29 cellular contexts compared by ENCODE assay signal in the genomic region with DNA sequence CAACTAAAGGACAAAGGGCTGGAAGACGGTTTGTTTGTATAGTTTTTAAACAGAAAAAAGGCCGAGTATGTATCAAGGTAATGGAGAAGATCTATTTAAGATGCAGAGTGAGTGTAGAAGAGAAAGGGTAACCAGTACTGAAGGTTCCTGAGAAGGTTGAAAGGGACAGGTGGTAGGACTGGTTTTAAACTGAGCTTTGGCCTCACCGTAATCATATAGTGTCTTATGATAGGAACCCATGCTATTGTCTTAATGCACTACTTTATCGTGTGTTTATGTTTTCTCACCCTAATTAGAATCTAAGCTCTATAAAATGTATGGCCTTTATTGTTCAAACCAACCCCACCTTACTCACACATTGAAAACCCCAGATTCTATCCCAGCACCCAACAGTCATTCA.
"Had no signal": no experiment of that assay in that cellular context is flagged by ENCODE, and none has a peak within 500 bp of the region (broad histone marks: within the 10 kb centered on the region; RNA-seq: fewer than 3 reads in every experiment).

No MANE protein-coding gene starts in this region.

- H3K9me3 Mint-ChIP-seq: stimulated activated naive CD8-positive, alpha-beta T cell treated with anti-CD3 and anti-CD28 coated beads, Interleukin-15, Interleukin-2, amounts not matched to agents 100 ng/mL and 50 ng/mL, for 24 hours; type B pancreatic cell had no signal

- H3K36me3 ChIP-seq: stomach, suprapubic skin, thoracic aorta, thyroid gland, transverse colon, upper lobe of left lung, upper lobe of right lung, uterus, vagina had no signal

- ATAC-seq: stimulated activated effector memory CD8-positive, alpha-beta T cell treated with anti-CD3 and anti-CD28 coated beads, Interleukin-12 subunit alpha, Interleukin-12 subunit beta, amount 100 ng/mL, for 72 hours; stimulated activated memory B cell treated with anti-CD40 and anti-IgM and Interleukin-4, amounts not matched to agents 10 μg/mL and 1 μg/mL and 100 μg/mL, for 72 hours; stimulated activated naive B cell treated with anti-CD40 and anti-IgM and Interleukin-4, amounts not matched to agents 10 μg/mL and 1 μg/mL and 100 μg/mL, for 72 hours; stimulated activated naive CD8-positive, alpha-beta T cell treated with anti-CD3 and anti-CD28 coated beads, Interleukin-15, amount 100 ng/mL, for 72 hours; stimulated activated naive CD8-positive, alpha-beta T cell treated with anti-CD3 and anti-CD28 coated beads, Interleukin-15, Interleukin-2, amounts not matched to agents 100 U/mL and 50 U/mL, for 24 hours; upper lobe of right lung had no signal

- H3K36me3 Mint-ChIP-seq: stimulated activated effector memory CD8-positive, alpha-beta T cell treated with anti-CD3 and anti-CD28 coated beads, Interleukin-12 subunit alpha, Interleukin-12 subunit beta, amount 100 ng/mL, for 72 hours; type B pancreatic cell had no signal

- FAIRE-seq: urothelium cell line had no signal

- H3K4me3 ChIP-seq: stomach, suprapubic skin, testis, thoracic aorta, thyroid gland, tibial artery, tibial nerve, transverse colon, upper lobe of left lung, upper lobe of right lung, uterus, vagina had no signal

- H3K27me3 Mint-ChIP-seq: stimulated activated memory B cell treated with anti-CD40 and anti-IgM and Interleukin-4, amounts not matched to agents 10 μg/mL and 1 μg/mL and 100 μg/mL, for 72 hours; stimulated activated naive B cell treated with anti-CD40 and anti-IgM and Interleukin-4, amounts not matched to agents 10 μg/mL and 1 μg/mL and 100 μg/mL, for 72 hours; stimulated activated naive CD8-positive, alpha-beta T cell treated with anti-CD3 and anti-CD28 coated beads, Interleukin-15, amount 100 ng/mL, for 72 hours; stimulated activated naive CD8-positive, alpha-beta T cell treated with anti-CD3 and anti-CD28 coated beads, Interleukin-15, Interleukin-2, amounts not matched to agents 100 ng/mL and 50 ng/mL, for 24 hours; type B pancreatic cell had no signal

- H3K4me3 Mint-ChIP-seq: stimulated activated effector memory CD8-positive, alpha-beta T cell treated with anti-CD3 and anti-CD28 coated beads, Interleukin-12 subunit alpha, Interleukin-12 subunit beta, amount 100 ng/mL, for 72 hours; stimulated activated memory B cell treated with anti-CD40 and anti-IgM and Interleukin-4, amounts not matched to agents 10 μg/mL and 1 μg/mL and 100 μg/mL, for 72 hours; stimulated activated naive B cell treated with anti-CD40 and anti-IgM and Interleukin-4, amounts not matched to agents 10 μg/mL and 1 μg/mL and 100 μg/mL, for 72 hours; stimulated activated naive CD8-positive, alpha-beta T cell treated with anti-CD3 and anti-CD28 coated beads, Interleukin-15, amount 100 ng/mL, for 72 hours; stimulated activated naive CD8-positive, alpha-beta T cell treated with anti-CD3 and anti-CD28 coated beads, Interleukin-15, Interleukin-2, amounts not matched to agents 100 ng/mL and 50 ng/mL, for 24 hours; type B pancreatic cell had no signal

- DNase-seq: stimulated activated CD4-positive, alpha-beta T cell treated with anti-CD3 and anti-CD28 coated beads, Interleukin-2, amount 100 ng/mL, for 48 hours; stimulated activated CD4-positive, alpha-beta T cell treated with anti-CD3 and anti-CD28 coated beads, Interleukin-4, amount 100 ng/mL, for 1 hour; stimulated activated CD4-positive, alpha-beta T cell treated with anti-CD3 and anti-CD28 coated beads, Interleukin-4, amount 100 ng/mL, for 24 hours; stimulated activated CD4-positive, alpha-beta T cell treated with anti-CD3 and anti-CD28 coated beads, Interleukin-4, amount 100 ng/mL, for 4 hours; stimulated activated CD8-positive, alpha-beta memory T cell treated with anti-CD3 and anti-CD28 coated beads, Interleukin-4, amount 100 ng/mL, for 48 hours; stimulated activated naive B cell treated with anti-CD40 and anti-IgM and Interleukin-4, amounts not matched to agents 10 μg/mL and 1 μg/mL and 100 μg/mL, for 72 hours; stimulated activated naive CD4-positive, alpha-beta T cell; stimulated activated naive CD4-positive, alpha-beta T cell treated with Interleukin-2 at 50 U/mL for 16 hours; stimulated activated naive CD8-positive, alpha-beta T cell treated with anti-CD3 and anti-CD28 coated beads, Interleukin-15, amount 100 ng/mL, for 72 hours; stimulated activated naive CD8-positive, alpha-beta T cell treated with anti-CD3 and anti-CD28 coated beads, Interleukin-15, Interleukin-2, amounts not matched to agents 100 U/mL and 50 U/mL, for 24 hours; stomach; substantia nigra; testis; thyroid gland; tibial artery; transverse colon; trophoblast cell; upper lobe of left lung; upper lobe of right lung; uterus had no signal

- H3K27ac ChIP-seq: stomach, suprapubic skin, testis, thoracic aorta, thyroid gland, tibial artery, tibial nerve, upper lobe of left lung, upper lobe of right lung, uterus, vagina had no signal

- H3K9me3 ChIP-seq: suprapubic skin, testis, thoracic aorta, thyroid gland, transverse colon, upper lobe of right lung, uterus, vagina had no signal

- H3K27me3 ChIP-seq: stomach, suprapubic skin, testis, thyroid gland, tibial artery, tibial nerve, transverse colon, upper lobe of left lung, upper lobe of right lung, uterus, vagina had no signal

- H3K4me1 Mint-ChIP-seq: stimulated activated effector memory CD8-positive, alpha-beta T cell treated with anti-CD3 and anti-CD28 coated beads, Interleukin-12 subunit alpha, Interleukin-12 subunit beta, amount 100 ng/mL, for 72 hours; stimulated activated memory B cell treated with anti-CD40 and anti-IgM and Interleukin-4, amounts not matched to agents 10 μg/mL and 1 μg/mL and 100 μg/mL, for 72 hours; stimulated activated naive CD8-positive, alpha-beta T cell treated with anti-CD3 and anti-CD28 coated beads, Interleukin-15, amount 100 ng/mL, for 72 hours had no signal

- H3K27ac Mint-ChIP-seq: stimulated activated effector memory CD8-positive, alpha-beta T cell treated with anti-CD3 and anti-CD28 coated beads, Interleukin-12 subunit alpha, Interleukin-12 subunit beta, amount 100 ng/mL, for 72 hours; stimulated activated memory B cell treated with anti-CD40 and anti-IgM and Interleukin-4, amounts not matched to agents 10 μg/mL and 1 μg/mL and 100 μg/mL, for 72 hours; stimulated activated naive B cell treated with anti-CD40 and anti-IgM and Interleukin-4, amounts not matched to agents 10 μg/mL and 1 μg/mL and 100 μg/mL, for 72 hours; stimulated activated naive CD8-positive, alpha-beta T cell treated with anti-CD3 and anti-CD28 coated beads, Interleukin-15, amount 100 ng/mL, for 72 hours; stimulated activated naive CD8-positive, alpha-beta T cell treated with anti-CD3 and anti-CD28 coated beads, Interleukin-15, Interleukin-2, amounts not matched to agents 100 ng/mL and 50 ng/mL, for 24 hours; type B pancreatic cell had no signal

- H3K4me1 ChIP-seq: stomach, suprapubic skin, testis, thyroid gland, tibial artery, upper lobe of left lung, upper lobe of right lung, uterus, vagina had no signal
